33 cellular contexts compared by ENCODE assay signal in genomic region chr2:83072767-83073166, GRCh38.
"Had no signal": no experiment of that assay in that cellular context is flagged by ENCODE, and none has a peak within 500 bp of the region (broad histone marks: within the 10 kb centered on the region; RNA-seq: fewer than 3 reads in every experiment).

No MANE protein-coding gene starts in this region.

- H3K9me3 Mint-ChIP-seq: activated CD4-positive, alpha-beta T cell treated with anti-CD3 and anti-CD28 coated beads, Interleukin-2, amount 10 ng/mL, durations not matched to agents 24 days and 14 days had no signal

- H3K4me1 Mint-ChIP-seq: activated B cell treated with CpG ODN at 0.5 μM for 24 hours; activated CD4-positive, alpha-beta T cell treated with anti-CD3 and anti-CD28 coated beads, Interleukin-2, amount 10 ng/mL, durations not matched to agents 24 days and 14 days; activated CD8-positive, alpha-beta memory T cell treated with anti-CD3 and anti-CD28 coated beads, Interleukin-2, amount 10 ng/mL, durations not matched to agents 7 days and 5 days; activated naive CD4-positive, alpha-beta T cell treated with anti-CD3 and anti-CD28 coated beads, Interleukin-2, amount 10 ng/mL, durations not matched to agents 7 days and 5 days; activated naive CD4-positive, alpha-beta T cell treated with anti-CD3 and anti-CD28 coated beads, Interleukin-2, amount 50 U/mL, for 24 hours; activated naive CD8-positive, alpha-beta T cell treated with anti-CD3 and anti-CD28 coated beads for 36 hours had no signal

- H3K36me3 Mint-ChIP-seq: activated CD4-positive, alpha-beta memory T cell treated with anti-CD3 and anti-CD28 coated beads for 36 hours; activated CD8-positive, alpha-beta memory T cell treated with anti-CD3 and anti-CD28 coated beads, Interleukin-2, amount 10 ng/mL, durations not matched to agents 7 days and 5 days; activated naive CD4-positive, alpha-beta T cell treated with anti-CD3 and anti-CD28 coated beads, Interleukin-2, amount 10 ng/mL, durations not matched to agents 7 days and 5 days; activated naive CD4-positive, alpha-beta T cell treated with anti-CD3 and anti-CD28 coated beads, Interleukin-2, amount 50 U/mL, for 24 hours; activated naive CD8-positive, alpha-beta T cell treated with anti-CD3 and anti-CD28 coated beads for 36 hours had no signal

- ATAC-seq: activated CD8-positive, alpha-beta memory T cell treated with anti-CD3 and anti-CD28 coated beads, Interleukin-2, amount 10 ng/mL, durations not matched to agents 7 days and 5 days; activated CD8-positive, alpha-beta T cell treated with anti-CD3 and anti-CD28 coated beads, Interleukin-2, amount 10 ng/mL, durations not matched to agents 7 days and 5 days; body of pancreas had no signal

- H3K4me1 ChIP-seq: adrenal gland, breast epithelium had no signal

- H3K9me3 ChIP-seq: adrenal gland, body of pancreas, breast epithelium had no signal

- H3K27me3 Mint-ChIP-seq: activated B cell treated with CpG ODN at 0.5 μM for 24 hours; activated CD4-positive, alpha-beta memory T cell treated with anti-CD3 and anti-CD28 coated beads for 36 hours; activated CD4-positive, alpha-beta T cell treated with anti-CD3 and anti-CD28 coated beads, Interleukin-2, amount 10 ng/mL, durations not matched to agents 24 days and 14 days; activated CD8-positive, alpha-beta memory T cell treated with anti-CD3 and anti-CD28 coated beads, Interleukin-2, amount 10 ng/mL, durations not matched to agents 7 days and 5 days; activated naive CD4-positive, alpha-beta T cell treated with anti-CD3 and anti-CD28 coated beads, Interleukin-2, amount 10 ng/mL, durations not matched to agents 7 days and 5 days; activated naive CD4-positive, alpha-beta T cell treated with anti-CD3 and anti-CD28 coated beads, Interleukin-2, amount 50 U/mL, for 24 hours; activated naive CD8-positive, alpha-beta T cell treated with anti-CD3 and anti-CD28 coated beads for 36 hours; activated T-cell treated with anti-CD3 and anti-CD28 coated beads, Interleukin-2, amount 50 U/mL, for 24 hours had no signal

- H3K4me3 ChIP-seq: adrenal gland, body of pancreas, breast epithelium had no signal

- H3K36me3 ChIP-seq: adrenal gland, brain microvascular endothelial cell, breast epithelium had no signal

- H3K4me3 Mint-ChIP-seq: activated B cell treated with CpG ODN at 0.5 μM for 24 hours; activated CD4-positive, alpha-beta memory T cell treated with anti-CD3 and anti-CD28 coated beads for 36 hours; activated CD4-positive, alpha-beta T cell treated with anti-CD3 and anti-CD28 coated beads, Interleukin-2, amount 10 ng/mL, durations not matched to agents 24 days and 14 days; activated CD8-positive, alpha-beta memory T cell treated with anti-CD3 and anti-CD28 coated beads, Interleukin-2, amount 10 ng/mL, durations not matched to agents 7 days and 5 days; activated CD8-positive, alpha-beta T cell treated with anti-CD3 and anti-CD28 coated beads, Interleukin-2, amount 10 ng/mL, durations not matched to agents 7 days and 5 days; activated naive CD4-positive, alpha-beta T cell treated with anti-CD3 and anti-CD28 coated beads, Interleukin-2, amount 10 ng/mL, durations not matched to agents 7 days and 5 days; activated naive CD4-positive, alpha-beta T cell treated with anti-CD3 and anti-CD28 coated beads, Interleukin-2, amount 50 U/mL, for 24 hours; activated naive CD8-positive, alpha-beta T cell treated with anti-CD3 and anti-CD28 coated beads for 36 hours; activated T-cell treated with anti-CD3 and anti-CD28 coated beads, Interleukin-2, amount 50 U/mL, for 24 hours; T-helper 1 cell treated with Interleukin-12 subunit alpha and Interleukin-12 subunit beta and Interleukin-4 antibody, amounts not matched to agents 30 μg/mL and 1 μg/mL, for 36 hours; T-helper 2 cell treated with Interferon-gamma antibody and Interleukin-4, amounts not matched to agents 5 μg/mL and 100 μg/mL, for 36 hours had no signal

- H3K27ac Mint-ChIP-seq: activated B cell treated with CpG ODN at 0.5 μM for 24 hours; activated CD4-positive, alpha-beta memory T cell treated with anti-CD3 and anti-CD28 coated beads for 36 hours; activated CD4-positive, alpha-beta T cell treated with anti-CD3 and anti-CD28 coated beads, Interleukin-2, amount 10 ng/mL, durations not matched to agents 24 days and 14 days; activated CD8-positive, alpha-beta memory T cell treated with anti-CD3 and anti-CD28 coated beads, Interleukin-2, amount 10 ng/mL, durations not matched to agents 7 days and 5 days; activated CD8-positive, alpha-beta T cell treated with anti-CD3 and anti-CD28 coated beads, Interleukin-2, amount 10 ng/mL, durations not matched to agents 7 days and 5 days; activated naive CD4-positive, alpha-beta T cell treated with anti-CD3 and anti-CD28 coated beads, Interleukin-2, amount 10 ng/mL, durations not matched to agents 7 days and 5 days; activated naive CD4-positive, alpha-beta T cell treated with anti-CD3 and anti-CD28 coated beads, Interleukin-2, amount 50 U/mL, for 24 hours; activated naive CD8-positive, alpha-beta T cell treated with anti-CD3 and anti-CD28 coated beads for 36 hours; activated T-cell treated with anti-CD3 and anti-CD28 coated beads, Interleukin-2, amount 50 U/mL, for 24 hours; activated T-helper 2 cell treated with anti-CD3 and anti-CD28 coated beads, Interferon-gamma antibody, Interleukin-2, Interleukin-4, amounts not matched to agents 10 μg/mL and 5 μg/mL and 100 μg/mL, durations not matched to agents 14 hours and 24 hours and 36 hours; T-helper 1 cell treated with Interleukin-12 subunit alpha and Interleukin-12 subunit beta and Interleukin-4 antibody, amounts not matched to agents 30 μg/mL and 1 μg/mL, for 36 hours; T-helper 2 cell treated with Interferon-gamma antibody and Interleukin-4, amounts not matched to agents 5 μg/mL and 100 μg/mL, for 36 hours had no signal

- DNase-seq: activated B cell treated with CpG ODN at 0.5 μM for 24 hours; activated CD4-positive, alpha-beta memory T cell treated with anti-CD3 and anti-CD28 coated beads for 36 hours; activated CD4-positive, alpha-beta T cell treated with anti-CD3 and anti-CD28 coated beads for 4 hours; activated CD4-positive, alpha-beta T cell treated with anti-CD3 and anti-CD28 coated beads, Interleukin-2, amount 10 ng/mL, durations not matched to agents 24 days and 14 days; activated CD4-positive, alpha-beta T cell treated with anti-CD3 and anti-CD28 coated beads, Interleukin-2, amount 50 U/mL, for 1 hour; activated CD4-positive, alpha-beta T cell treated with anti-CD3 and anti-CD28 coated beads, Interleukin-2, amount 50 U/mL, for 4 hours; activated CD4-positive, CD25-positive, alpha-beta regulatory T cell treated with anti-CD3 and anti-CD28 coated beads, Interleukin-2, amount 50 U/mL, for 72 hours; activated CD8-positive, alpha-beta memory T cell treated with anti-CD3 and anti-CD28 coated beads for 24 hours; activated CD8-positive, alpha-beta memory T cell treated with anti-CD3 and anti-CD28 coated beads, Interleukin-2, amount 10 ng/mL, durations not matched to agents 7 days and 5 days; activated CD8-positive, alpha-beta memory T cell treated with anti-CD3 and anti-CD28 coated beads, Interleukin-2, amount 50 U/mL, for 48 hours; activated CD8-positive, alpha-beta T cell treated with anti-CD3 and anti-CD28 coated beads, Interleukin-2, amount 10 ng/mL, durations not matched to agents 7 days and 5 days; activated effector memory CD4-positive, alpha-beta T cell treated with Interleukin-2 at 50 U/mL for 16 hours; activated gamma-delta T cell; activated naive CD4-positive, alpha-beta T cell treated with anti-CD3 and anti-CD28 coated beads, Interleukin-2, amount 10 ng/mL, durations not matched to agents 7 days and 5 days; activated naive CD4-positive, alpha-beta T cell treated with Interleukin-2 at 50 U/mL for 16 hours; activated naive CD8-positive, alpha-beta T cell treated with anti-CD3 and anti-CD28 coated beads for 36 hours; activated T-cell treated with anti-CD3 and anti-CD28 coated beads, Interleukin-2, amount 50 U/mL, for 24 hours; activated T-cell treated with anti-CD3 and anti-CD28 coated beads, Interleukin-2, amount 50 U/mL, for 48 hours; adrenal gland; amniotic stem cell; aorta; body of pancreas; brain microvascular endothelial cell; central memory CD4-positive, alpha-beta T cell; SW 1271; T-helper 1 cell; T-helper 2 cell; T-helper 9 cell had no signal
